9 cellular contexts compared by ENCODE assay signal in the genomic region with DNA sequence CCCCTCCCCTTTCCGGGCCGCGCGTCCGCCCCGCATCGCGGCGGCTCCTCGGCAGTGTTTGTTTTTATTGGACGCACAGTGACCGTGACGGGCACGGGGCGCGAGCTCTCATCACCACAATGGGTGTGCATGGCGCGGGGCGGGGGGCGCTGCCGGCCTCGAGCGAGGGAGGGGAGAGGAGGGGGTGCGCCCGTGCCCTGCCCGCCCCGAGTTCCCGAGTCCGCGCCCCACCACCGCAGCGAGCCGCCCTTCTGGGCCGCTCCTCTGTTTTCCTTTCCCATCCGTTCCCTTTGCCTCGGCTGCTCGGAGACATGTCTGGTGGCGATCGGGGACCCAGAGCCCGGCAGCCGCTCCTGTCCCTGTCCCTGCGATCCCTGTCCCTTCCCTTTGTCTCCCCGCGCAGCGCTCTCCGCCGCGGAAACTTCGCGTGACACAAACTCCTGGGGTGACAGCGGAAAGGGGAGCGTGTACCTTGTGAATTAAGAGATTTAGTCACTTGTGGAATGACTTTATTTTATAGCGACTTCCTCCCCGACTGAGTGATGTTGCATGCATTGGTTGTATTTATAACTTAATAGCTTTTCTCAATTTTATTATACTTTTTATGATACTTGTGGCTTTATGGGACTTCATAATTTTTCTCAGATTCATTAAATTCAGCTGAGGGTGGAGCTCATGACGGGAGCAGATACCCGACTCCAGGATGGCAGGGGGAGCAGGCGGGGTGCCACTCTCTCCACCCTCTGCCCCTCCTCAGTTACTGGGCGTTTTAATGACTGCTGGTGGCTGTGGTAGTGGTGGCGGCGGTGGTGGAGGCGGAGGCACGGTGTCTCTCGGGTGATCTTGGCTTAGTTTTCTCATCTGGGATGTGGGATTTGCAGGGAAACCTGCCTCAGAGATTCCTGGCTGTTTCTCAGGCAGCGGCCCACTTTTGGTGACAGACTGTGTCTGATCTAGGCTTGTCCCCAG.
DNase-seq lines count a peak whose midpoint lies in the region; ATAC-seq lines count a peak whose summit lies in the region.
"Had no signal": no experiment of that assay in that cellular context is flagged by ENCODE, and none has a peak within 500 bp of the region (broad histone marks: within the 10 kb centered on the region; RNA-seq: fewer than 3 reads in every experiment).

No MANE protein-coding gene starts in this region.

- H3K4me3 ChIP-seq in iPS-20b (ENCODE audit: low read length), result peak overlapping the region; percentile 64

- H3K4me3 Mint-ChIP-seq in activated naive CD4-positive, alpha-beta T cell treated with anti-CD3 and anti-CD28 coated beads, Interleukin-2, amount 50 U/mL, for 24 hours, result peak overlapping the region; percentile 88
- H3K4me3 Mint-ChIP-seq in stimulated activated naive CD8-positive, alpha-beta T cell treated with anti-CD3 and anti-CD28 coated beads, Interleukin-15, Interleukin-2, amounts not matched to agents 100 ng/mL and 50 ng/mL, for 24 hours, result peak overlapping the region; percentile 70

- peak overlapping the region; percentile 33; the same call in 1 of the 2 replicates for H3K9ac ChIP-seq in iPS-20b (ENCODE audit: low read depth, low read length)

- peaks cover 10% of the 10 kb centered on the region; the same call in 1 of the 2 replicates for H3K4me1 ChIP-seq in iPS-20b (ENCODE audit: insufficient read depth, low read length)

- H3K4me1 Mint-ChIP-seq in activated naive CD4-positive, alpha-beta T cell treated with anti-CD3 and anti-CD28 coated beads, Interleukin-2, amount 50 U/mL, for 24 hours, result peaks cover 16% of the 10 kb centered on the region
- peaks cover 9% of the 10 kb centered on the region for H3K4me1 Mint-ChIP-seq in stimulated activated naive CD8-positive, alpha-beta T cell treated with anti-CD3 and anti-CD28 coated beads, Interleukin-15, Interleukin-2, amounts not matched to agents 100 ng/mL and 50 ng/mL, for 24 hours (ENCODE audit: low read depth)

- no peak overlapping the region for H3K27ac ChIP-seq in iPS-20b (ENCODE audit: low read length)
- H3K27ac ChIP-seq: adrenal gland had no signal

- peaks cover 49% of the 10 kb centered on the region for H3K27me3 Mint-ChIP-seq in activated naive CD4-positive, alpha-beta T cell treated with anti-CD3 and anti-CD28 coated beads, Interleukin-2, amount 50 U/mL, for 24 hours
- peaks cover 78% of the 10 kb centered on the region for H3K27me3 Mint-ChIP-seq in stimulated activated naive CD8-positive, alpha-beta T cell treated with anti-CD3 and anti-CD28 coated beads, Interleukin-15, Interleukin-2, amounts not matched to agents 100 ng/mL and 50 ng/mL, for 24 hours

- ATAC-seq in GM18858 (IDR thresholded peaks at IDR 0.05; ENCODE audit: unreplicated experiment), result no peak

- peaks cover 1% of the 10 kb centered on the region for H3K36me3 Mint-ChIP-seq in activated naive CD4-positive, alpha-beta T cell treated with anti-CD3 and anti-CD28 coated beads, Interleukin-2, amount 50 U/mL, for 24 hours
- no peaks in the 10 kb centered on the region for H3K36me3 Mint-ChIP-seq in stimulated activated naive CD8-positive, alpha-beta T cell treated with anti-CD3 and anti-CD28 coated beads, Interleukin-15, Interleukin-2, amounts not matched to agents 100 ng/mL and 50 ng/mL, for 24 hours (ENCODE audit: low read depth)

- H3K27ac Mint-ChIP-seq in activated naive CD4-positive, alpha-beta T cell treated with anti-CD3 and anti-CD28 coated beads, Interleukin-2, amount 50 U/mL, for 24 hours, result no peak overlapping the region
- no peak overlapping the region for H3K27ac Mint-ChIP-seq in stimulated activated naive CD8-positive, alpha-beta T cell treated with anti-CD3 and anti-CD28 coated beads, Interleukin-15, Interleukin-2, amounts not matched to agents 100 ng/mL and 50 ng/mL, for 24 hours

- H3K9me3 Mint-ChIP-seq in activated naive CD4-positive, alpha-beta T cell treated with anti-CD3 and anti-CD28 coated beads, Interleukin-2, amount 50 U/mL, for 24 hours, result no peaks in the 10 kb centered on the region
- no peaks in the 10 kb centered on the region for H3K9me3 Mint-ChIP-seq in stimulated activated naive CD8-positive, alpha-beta T cell treated with anti-CD3 and anti-CD28 coated beads, Interleukin-15, Interleukin-2, amounts not matched to agents 100 ng/mL and 50 ng/mL, for 24 hours

- H3K27me3 ChIP-seq in iPS-20b (ENCODE audit: insufficient read depth, low read length), result peaks cover 81% of the 10 kb centered on the region

- DNase-seq in NCI-H345 (lab: John Stamatoyannopoulos, UW) (peak; percentile 62), NCI-H345 treated with DMSO at 0.1 percent for 48 hours (lab: John Stamatoyannopoulos, UW; ENCODE audit: unreplicated experiment) (no peak), hippocampal formation (lab: John Stamatoyannopoulos, UW) (no peak), COLO829 (ENCODE audit: low spot score) (no peak)

- H3K9me3 ChIP-seq in iPS-20b (ENCODE audit: insufficient read depth, low read depth, low read length), result no peaks in the 10 kb centered on the region
- H3K9me3 ChIP-seq: adrenal gland had no signal

- no peaks in the 10 kb centered on the region for H3K36me3 ChIP-seq in iPS-20b (ENCODE audit: insufficient read depth, low read depth, low read length)
- H3K36me3 ChIP-seq: adrenal gland had no signal
